Comparison of ENCODE assay signal across 8 cellular contexts in the genomic region with DNA sequence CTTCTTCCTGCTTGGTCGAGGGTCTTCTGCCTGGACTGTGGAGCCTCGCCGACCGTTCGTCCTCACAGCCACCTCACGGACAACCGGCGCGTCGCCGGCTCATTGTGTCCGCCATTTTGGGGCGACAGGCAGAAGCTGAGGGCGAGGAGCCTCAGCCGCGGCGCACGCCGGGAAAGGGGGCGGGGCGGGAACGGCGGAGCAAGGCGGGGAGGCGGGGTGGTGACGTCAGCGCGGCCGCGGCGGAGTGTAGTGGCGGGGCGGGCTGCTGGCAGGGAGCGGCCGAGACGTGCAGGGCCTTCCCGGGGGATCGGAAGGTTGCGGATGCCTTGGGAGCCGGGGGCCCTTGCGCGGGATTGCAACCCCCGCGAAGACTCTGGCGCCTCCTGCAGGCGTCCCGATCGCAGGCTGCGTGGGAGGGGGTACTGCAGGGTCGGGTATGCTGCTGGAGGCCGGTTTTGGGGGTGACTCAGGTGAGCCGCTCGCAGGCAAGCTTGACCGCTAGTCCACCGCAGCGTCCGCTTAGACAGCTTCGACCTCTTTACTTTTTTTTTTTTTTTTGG. TPM values are rescaled to one million over a fixed set of nuclear protein-coding genes. Genes with fewer than 3 reads are reported as not detected.
DNase-seq lines count a peak whose midpoint lies in the region; ATAC-seq and TF ChIP-seq lines count a peak whose summit lies in the region.

A gene with protein sequence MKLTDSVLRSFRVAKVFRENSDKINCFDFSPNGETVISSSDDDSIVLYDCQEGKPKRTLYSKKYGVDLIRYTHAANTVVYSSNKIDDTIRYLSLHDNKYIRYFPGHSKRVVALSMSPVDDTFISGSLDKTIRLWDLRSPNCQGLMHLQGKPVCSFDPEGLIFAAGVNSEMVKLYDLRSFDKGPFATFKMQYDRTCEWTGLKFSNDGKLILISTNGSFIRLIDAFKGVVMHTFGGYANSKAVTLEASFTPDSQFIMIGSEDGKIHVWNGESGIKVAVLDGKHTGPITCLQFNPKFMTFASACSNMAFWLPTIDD (minus strand): TSS at position 140 of the 560 bp plus-strand sequence. CDS start 288 bp downstream, outside the sequence.

- peaks cover 3% of the 10 kb centered on the region; the same call in 1 of the 2 replicates for H3K4me1 ChIP-seq in BE2C

- peak within 1 kb of the TSS; percentile 97 for H3K27ac ChIP-seq in layer of hippocampus (ENCODE audit: low read depth, low read length)

- peak; percentile 39 for TF ChIP-seq CTCF in BE2C (IDR thresholded peaks at IDR 0.05; ENCODE audit: low read depth, low read length)
- TF ChIP-seq CTCF in chondrocyte (IDR thresholded peaks at IDR 0.05) = peak; percentile 79

- no peaks in the 10 kb centered on the region for H3K27me3 Mint-ChIP-seq in activated CD4-positive, alpha-beta T cell treated with anti-CD3 and anti-CD28 coated beads for 36 hours
- H3K27me3 Mint-ChIP-seq in chondrocyte (ENCODE audit: low read depth) = no peaks in the 10 kb centered on the region

- POLR2A ChIA-PET in activated CD4-positive, alpha-beta T cell treated with anti-CD3 and anti-CD28 coated beads for 36 hours (lab: Charles Lee) = interaction anchor here (0.7 to 3.5 kb wide), 13 partner anchors 9 to 1688 kb away, joined by 3 to 25 read pairs (median 3); a partner anchor contains a TSS

- no peaks in the 10 kb centered on the region for H3K9me3 ChIP-seq in BE2C

- peak; percentile 98 for TF ChIP-seq POLR2A in GM19193 (IDR thresholded peaks at IDR 0.05; ENCODE audit: extremely low read depth, insufficient read depth, insufficient read length)

- peak within 1 kb of the TSS; percentile 99 for H3K4me3 Mint-ChIP-seq in activated CD4-positive, alpha-beta T cell treated with anti-CD3 and anti-CD28 coated beads for 36 hours
- peak within 1 kb of the TSS; percentile 95 for H3K4me3 Mint-ChIP-seq in chondrocyte (ENCODE audit: unreplicated experiment)

- H3K4me3 ChIP-seq in BE2C (ENCODE audit: low read depth, low read length) = peak within 1 kb of the TSS; percentile 85

- H3K36me3 Mint-ChIP-seq in activated CD4-positive, alpha-beta T cell treated with anti-CD3 and anti-CD28 coated beads for 36 hours (ENCODE audit: low read depth) = peaks cover 54% of the 10 kb centered on the region
- H3K36me3 Mint-ChIP-seq in chondrocyte (ENCODE audit: low read depth) = peaks cover 5% of the 10 kb centered on the region

- ATAC-seq in HG03439 (IDR thresholded peaks at IDR 0.05; ENCODE audit: unreplicated experiment) = peak; percentile 83
- peak; percentile 78 for ATAC-seq in activated CD4-positive, alpha-beta T cell treated with anti-CD3 and anti-CD28 coated beads for 36 hours

- intact Hi-C loops in activated CD4-positive, alpha-beta T cell treated with anti-CD3 and anti-CD28 coated beads for 36 hours (cut with DNase I, micrococcal nuclease) = loop anchor here (1.0 to 10.0 kb wide), 19 partner anchors 9 to 1941 kb away; a partner anchor contains a TSS

- peaks cover 11% of the 10 kb centered on the region; the same call in 1 of the 2 replicates for H3K36me3 ChIP-seq in BE2C

- DNase-seq in BE2C = peak; percentile 95
- DNase-seq in NCI-H510A treated with DMSO at 0.1 percent for 48 hours (lab: John Stamatoyannopoulos, UW) = peak; percentile 63
- DNase-seq in activated CD4-positive, alpha-beta T cell treated with anti-CD3 and anti-CD28 coated beads for 36 hours = peak; percentile 100
- peak; percentile 99 for DNase-seq in chondrocyte (ENCODE audit: low spot score)
- DNase-seq in stimulated activated CD4-positive, alpha-beta T cell treated with anti-CD3 and anti-CD28 coated beads, Interleukin-1b, Interleukin-23, amount 100 ng/mL, for 4 hours (ENCODE audit: low read depth in 2 of 2) = peak; percentile 97 to 100

- H3K9me3 Mint-ChIP-seq in activated CD4-positive, alpha-beta T cell treated with anti-CD3 and anti-CD28 coated beads for 36 hours (ENCODE audit: low read depth) = no peaks in the 10 kb centered on the region
- H3K9me3 Mint-ChIP-seq in chondrocyte (ENCODE audit: low read depth) = no peaks in the 10 kb centered on the region

- no peaks in the 10 kb centered on the region for H3K27me3 ChIP-seq in BE2C
- H3K27me3 ChIP-seq in layer of hippocampus (ENCODE audit: control insufficient read depth, insufficient read depth, low read length) = no peaks in the 10 kb centered on the region

- H3K27ac Mint-ChIP-seq in activated CD4-positive, alpha-beta T cell treated with anti-CD3 and anti-CD28 coated beads for 36 hours = peak within 1 kb of the TSS; percentile 99
- H3K27ac Mint-ChIP-seq in chondrocyte (ENCODE audit: unreplicated experiment) = peak within 1 kb of the TSS; percentile 99

- H3K4me1 Mint-ChIP-seq in activated CD4-positive, alpha-beta T cell treated with anti-CD3 and anti-CD28 coated beads for 36 hours = peaks cover 56% of the 10 kb centered on the region
- peaks cover 71% of the 10 kb centered on the region for H3K4me1 Mint-ChIP-seq in chondrocyte (ENCODE audit: low read depth)

- CTCF ChIA-PET in activated CD4-positive, alpha-beta T cell treated with anti-CD3 and anti-CD28 coated beads for 36 hours (lab: Charles Lee) = interaction anchor here (0.6 to 7.1 kb wide), 19 partner anchors 9 to 281 kb away, joined by 3 to 59 read pairs (median 5); a partner anchor contains a TSS

RNA-seq across cellular contexts. Expression of the gene that starts here (rescaled TPM):
- polyA plus RNA-seq in BE2C (2012; ENCODE audit: insufficient read depth, insufficient read length, low read depth) = 64.6 TPM
- total RNA-seq in activated CD4-positive, alpha-beta T cell treated with anti-CD3 and anti-CD28 coated beads for 36 hours = 100 to 1,000 TPM in 1 of 2 experiments, 10 to 100 TPM in 1; 95.2 to 113 TPM
- total RNA-seq in chondrocyte = 73.0 to 74.9 TPM (median 74.7 TPM) in 3 replicates

Comparison
In these comparisons a context has a peak if more than half of its experiments do, and no peak if none do; other contexts are left out.
1. Peak in every context shown above with its lines: DNase-seq, ATAC-seq, H3K4me3 ChIP-seq and H3K27ac ChIP-seq.